In the genomic region with DNA sequence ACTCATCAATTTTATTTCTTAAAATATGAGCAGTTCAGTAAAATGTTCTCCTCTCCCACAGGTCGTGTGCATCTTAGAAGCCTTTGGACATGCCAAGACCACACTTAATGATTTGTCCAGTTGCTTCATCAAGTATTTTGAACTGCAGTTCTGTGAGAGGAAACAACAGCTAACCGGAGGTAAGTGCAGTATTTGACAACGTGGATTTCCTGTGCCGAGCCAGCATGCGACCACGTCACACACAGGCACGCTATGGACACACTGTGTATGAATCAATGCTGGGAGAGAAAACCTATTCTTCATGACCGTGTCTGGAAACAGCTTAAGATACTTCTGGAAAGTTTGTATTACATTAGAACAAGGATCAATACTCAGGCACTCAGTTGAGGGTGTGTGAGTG, we compare ENCODE assay signal across 13 cellular contexts.
DNase-seq lines count a peak whose midpoint lies in the region; ATAC-seq lines count a peak whose summit lies in the region.
"Had no signal": no experiment of that assay in that cellular context is flagged by ENCODE, and none has a peak within 500 bp of the region (broad histone marks: within the 10 kb centered on the region; RNA-seq: fewer than 3 reads in every experiment).

No MANE protein-coding gene starts in this region.

- intact Hi-C loops in posterior vena cava (cut with DNase I), result no loop called here
- intact Hi-C loops in Right ventricle myocardium superior (cut with DNase I), result loop anchor here (5.0 kb wide), 3 partner anchors 291 to 576 kb away; no protein-coding TSS in a partner anchor

- no peak for DNase-seq in activated CD4-positive, CD25-positive, alpha-beta regulatory T cell (lab: John Stamatoyannopoulos, UW)
- DNase-seq in left lobe of liver (ENCODE audit: low spot score), result no peak
- DNase-seq in posterior vena cava (ENCODE audit: low spot score), result no peak
- DNase-seq in Right ventricle myocardium superior, result no peak
- DNase-seq: anterior cingulate cortex, NCI-H2081 had no signal

- H3K9me3 Mint-ChIP-seq in T-helper 1 cell treated with Interleukin-12 subunit alpha and Interleukin-12 subunit beta and Interleukin-4 antibody, amounts not matched to agents 30 μg/mL and 1 μg/mL, for 36 hours, result no peaks in the 10 kb centered on the region
- H3K9me3 Mint-ChIP-seq: neural crest cell had no signal

- H3K27ac Mint-ChIP-seq in T-helper 1 cell treated with Interleukin-12 subunit alpha and Interleukin-12 subunit beta and Interleukin-4 antibody, amounts not matched to agents 30 μg/mL and 1 μg/mL, for 36 hours, result peak overlapping the region; percentile 11
- H3K27ac Mint-ChIP-seq: type B pancreatic cell, WTC11 had no signal

- ATAC-seq in activated CD4-positive, CD25-positive, alpha-beta regulatory T cell treated with anti-CD3 and anti-CD28 coated beads, Interleukin-2, amount 50 U/mL, for 24 hours, result peak; percentile 68 to 76
- ATAC-seq in HG03108 (IDR thresholded peaks at IDR 0.05; ENCODE audit: unreplicated experiment) (peak; percentile 65), left lobe of liver (peak; percentile 15), GM18867 (IDR thresholded peaks at IDR 0.05; ENCODE audit: unreplicated experiment) (no peak), Right ventricle myocardium superior (ENCODE audit: poor library complexity) (no peak)

- H3K4me1 Mint-ChIP-seq in T-helper 1 cell treated with Interleukin-12 subunit alpha and Interleukin-12 subunit beta and Interleukin-4 antibody, amounts not matched to agents 30 μg/mL and 1 μg/mL, for 36 hours (ENCODE audit: low read depth), result peaks cover 11% of the 10 kb centered on the region
- H3K4me1 Mint-ChIP-seq: neural crest cell had no signal

- peaks cover 13% of the 10 kb centered on the region for H3K27me3 Mint-ChIP-seq in T-helper 1 cell treated with Interleukin-12 subunit alpha and Interleukin-12 subunit beta and Interleukin-4 antibody, amounts not matched to agents 30 μg/mL and 1 μg/mL, for 36 hours (ENCODE audit: low read depth)

- peak overlapping the region; percentile 13 for H3K4me3 Mint-ChIP-seq in T-helper 1 cell treated with Interleukin-12 subunit alpha and Interleukin-12 subunit beta and Interleukin-4 antibody, amounts not matched to agents 30 μg/mL and 1 μg/mL, for 36 hours
- H3K4me3 Mint-ChIP-seq: neural crest cell, type B pancreatic cell, WTC11 had no signal

- H3K36me3 Mint-ChIP-seq in T-helper 1 cell treated with Interleukin-12 subunit alpha and Interleukin-12 subunit beta and Interleukin-4 antibody, amounts not matched to agents 30 μg/mL and 1 μg/mL, for 36 hours (ENCODE audit: low read depth), result no peaks in the 10 kb centered on the region
- H3K36me3 Mint-ChIP-seq: type B pancreatic cell had no signal

Comparison
In these comparisons a context has a peak if more than half of its experiments do, and no peak if none do; other contexts are left out.
1. ATAC-seq: peak in activated CD4-positive, CD25-positive, alpha-beta regulatory T cell treated with anti-CD3 and anti-CD28 coated beads, Interleukin-2, amount 50 U/mL, for 24 hours (2 of 2), HG03108 (single experiment) and left lobe of liver (single experiment); none in GM18867 (single experiment) and Right ventricle myocardium superior (single experiment).